Comparison of ENCODE assay signal across 13 cellular contexts in genomic region chr1:225700164-225700740, GRCh38. TPM values are rescaled to one million over a fixed set of nuclear protein-coding genes. Genes with fewer than 3 reads are reported as not detected.
DNase-seq lines count a peak whose midpoint lies in the region; ATAC-seq and TF ChIP-seq lines count a peak whose summit lies in the region.
"Had no signal": no experiment of that assay in that cellular context is flagged by ENCODE, and none has a peak within 500 bp of the region (broad histone marks: within the 10 kb centered on the region; RNA-seq: fewer than 3 reads in every experiment).

No MANE protein-coding gene starts in this region.

- TF ChIP-seq CTCF in cardiac muscle cell (IDR thresholded peaks at IDR 0.05; ENCODE audit: low read depth, low read length) (no peak), body of pancreas (IDR thresholded peaks at IDR 0.05) (no peak), left lung (IDR thresholded peaks at IDR 0.05) (no peak)

- ATAC-seq in Right ventricle myocardium superior (ENCODE audit: poor library complexity) (no peak), body of pancreas (peak; percentile 69), left lung (peak; percentile 74), aorta (ENCODE audit: low FRiP score) (peak; percentile 47)
- ATAC-seq: T-cell had no signal

- H3K36me3 ChIP-seq in cardiac muscle cell (no peaks in the 10 kb centered on the region), body of pancreas (replicated peaks in 1 of 2; ENCODE audit: insufficient read depth in 1 of 2, low read depth in 2 of 2) (no peaks in the 10 kb centered on the region), left lung (no peaks in the 10 kb centered on the region), aorta (ENCODE audit: control insufficient read depth in 1 of 2, insufficient read depth in 2 of 2, low read length in 1 of 2) (no peaks in the 10 kb centered on the region)
- H3K36me3 ChIP-seq: BLaER1 treated with 17β-estradiol and CSF1 and Interleukin-3, amounts not matched to agents 10 nM and 100 nM had no signal

- intact Hi-C loops in Right ventricle myocardium superior (cut with DNase I) (no loop called here), body of pancreas (cut with DNase I) (no loop called here), left lung (cut with DNase I) (no loop called here), aorta (cut with DNase I) (loop anchor here in 1 of 2 donors (5.0 kb wide), 2 partner anchors 37 to 62 kb away; no protein-coding TSS in a partner anchor)
- intact Hi-C loops in activated CD4-positive, alpha-beta T cell treated with anti-CD3 and anti-CD28 coated beads, Interleukin-2, amount 10 ng/mL, durations not matched to agents 24 days and 14 days (cut with micrococcal nuclease): no loop called here

- H3K9me3 ChIP-seq in cardiac muscle cell (ENCODE audit: low read depth): no peaks in the 10 kb centered on the region
- H3K9me3 ChIP-seq in body of pancreas: no peaks in the 10 kb centered on the region
- H3K9me3 ChIP-seq in left lung: no peaks in the 10 kb centered on the region
- H3K9me3 ChIP-seq in aorta (ENCODE audit: control insufficient read depth, low read length): no peaks in the 10 kb centered on the region

- H3K36me3 Mint-ChIP-seq in activated CD4-positive, alpha-beta T cell treated with anti-CD3 and anti-CD28 coated beads, Interleukin-2, amount 10 ng/mL, durations not matched to agents 24 days and 14 days (ENCODE audit: low read depth): no peaks in the 10 kb centered on the region
- H3K36me3 Mint-ChIP-seq: naive B cell, T-cell had no signal

- H3K4me1 ChIP-seq in cardiac muscle cell (ENCODE audit: low read depth) (peaks cover 18% of the 10 kb centered on the region), body of pancreas (peaks cover 45% of the 10 kb centered on the region), left lung (peaks cover 6 to 9% of the 10 kb centered on the region in 2 donors), aorta (ENCODE audit: control insufficient read depth in 1 of 2, insufficient read depth in 2 of 2, low read length in 2 of 2) (peaks cover 6 to 8% of the 10 kb centered on the region in 2 donors)

- WGBS in body of pancreas, 2 donors: 60 to 72% methylated on average over 14 of the region's 14 CpGs
- 19 to 23% methylated on average over 14 of the region's 14 CpGs for WGBS in aorta, 2 donors

- peak in 1 of 2 donors; percentile 97 for DNase-seq in cardiac muscle cell (ENCODE audit: low read depth in 1 of 2, low spot score in 1 of 2)
- DNase-seq in Right ventricle myocardium superior: no peak
- peak in 1 of 4 donors; percentile 18 for DNase-seq in body of pancreas
- DNase-seq in left lung: no peak
- peak in 1 of 2 donors; percentile 53 for DNase-seq in aorta
- DNase-seq in activated CD4-positive, alpha-beta T cell treated with anti-CD3 and anti-CD28 coated beads, Interleukin-2, amount 10 ng/mL, durations not matched to agents 24 days and 14 days: no peak
- no peak for DNase-seq in iPS-NIHi11 (ENCODE audit: low spot score)
- DNase-seq in occipital lobe (lab: John Stamatoyannopoulos, UW): no peak
- DNase-seq: anterior cingulate cortex, naive B cell, T-cell had no signal

- no peak for TF ChIP-seq POLR2A in body of pancreas (IDR thresholded peaks at IDR 0.05)

- H3K9me3 Mint-ChIP-seq in activated CD4-positive, alpha-beta T cell treated with anti-CD3 and anti-CD28 coated beads, Interleukin-2, amount 10 ng/mL, durations not matched to agents 24 days and 14 days: no peaks in the 10 kb centered on the region
- H3K9me3 Mint-ChIP-seq: naive B cell; stimulated activated naive CD8-positive, alpha-beta T cell treated with anti-CD3 and anti-CD28 coated beads, Interleukin-15, Interleukin-2, amounts not matched to agents 100 ng/mL and 50 ng/mL, for 24 hours; T-cell had no signal

- no peak overlapping the region for H3K4me3 Mint-ChIP-seq in activated CD4-positive, alpha-beta T cell treated with anti-CD3 and anti-CD28 coated beads, Interleukin-2, amount 10 ng/mL, durations not matched to agents 24 days and 14 days
- H3K4me3 Mint-ChIP-seq: naive B cell; stimulated activated naive CD8-positive, alpha-beta T cell treated with anti-CD3 and anti-CD28 coated beads, Interleukin-15, Interleukin-2, amounts not matched to agents 100 ng/mL and 50 ng/mL, for 24 hours; T-cell had no signal

- H3K4me1 Mint-ChIP-seq in activated CD4-positive, alpha-beta T cell treated with anti-CD3 and anti-CD28 coated beads, Interleukin-2, amount 10 ng/mL, durations not matched to agents 24 days and 14 days: no peaks in the 10 kb centered on the region
- H3K4me1 Mint-ChIP-seq: naive B cell, T-cell had no signal

- H3K27ac ChIP-seq in cardiac muscle cell: peak overlapping the region; percentile 17
- H3K27ac ChIP-seq in body of pancreas: peak overlapping the region in 2 of 4 donors; percentile 28 to 47
- H3K27ac ChIP-seq in left lung: peak overlapping the region in 1 of 2 donors; percentile 81
- H3K27ac ChIP-seq in aorta (ENCODE audit: low read depth in 1 of 2, low read length in 2 of 2): peak overlapping the region; percentile 91 to 96
- H3K27ac ChIP-seq: BLaER1 treated with 17β-estradiol and CSF1 and Interleukin-3, amounts not matched to agents 10 nM and 100 nM had no signal

- no peak overlapping the region for H3K27ac Mint-ChIP-seq in activated CD4-positive, alpha-beta T cell treated with anti-CD3 and anti-CD28 coated beads, Interleukin-2, amount 10 ng/mL, durations not matched to agents 24 days and 14 days
- H3K27ac Mint-ChIP-seq: stimulated activated naive CD8-positive, alpha-beta T cell treated with anti-CD3 and anti-CD28 coated beads, Interleukin-15, Interleukin-2, amounts not matched to agents 100 ng/mL and 50 ng/mL, for 24 hours; T-cell had no signal

- peaks cover 7% of the 10 kb centered on the region for H3K27me3 Mint-ChIP-seq in activated CD4-positive, alpha-beta T cell treated with anti-CD3 and anti-CD28 coated beads, Interleukin-2, amount 10 ng/mL, durations not matched to agents 24 days and 14 days
- H3K27me3 Mint-ChIP-seq: naive B cell; stimulated activated naive CD8-positive, alpha-beta T cell treated with anti-CD3 and anti-CD28 coated beads, Interleukin-15, Interleukin-2, amounts not matched to agents 100 ng/mL and 50 ng/mL, for 24 hours; T-cell had no signal

- no peak overlapping the region for H3K4me3 ChIP-seq in cardiac muscle cell
- H3K4me3 ChIP-seq in body of pancreas: no peak overlapping the region
- no peak overlapping the region for H3K4me3 ChIP-seq in left lung
- H3K4me3 ChIP-seq in aorta (ENCODE audit: low read length in 2 of 2): peak overlapping the region in 1 of 2 donors; percentile 18
- H3K4me3 ChIP-seq: BLaER1 treated with 17β-estradiol and CSF1 and Interleukin-3, amounts not matched to agents 10 nM and 100 nM had no signal

- no peaks in the 10 kb centered on the region for H3K27me3 ChIP-seq in cardiac muscle cell
- H3K27me3 ChIP-seq in body of pancreas: no peaks in the 10 kb centered on the region
- no peaks in the 10 kb centered on the region for H3K27me3 ChIP-seq in left lung
- no peaks in the 10 kb centered on the region for H3K27me3 ChIP-seq in aorta (ENCODE audit: control insufficient read depth in 1 of 2, insufficient read depth in 2 of 2, low read length in 1 of 2)
- H3K27me3 ChIP-seq: BLaER1 treated with 17β-estradiol and CSF1 and Interleukin-3, amounts not matched to agents 10 nM and 100 nM had no signal

RNA-seq across cellular contexts. Expression of gene ENAH, which starts 47.3 kb away (rescaled TPM):
- 50.8 and 124 TPM in 2 replicates for total RNA-seq in cardiac muscle cell
- polyA plus RNA-seq in cardiac muscle cell: 46.4 and 66.6 TPM in 2 replicates
- 70.4 TPM for total RNA-seq in Right ventricle myocardium superior
- total RNA-seq in body of pancreas: 10 to 100 TPM; 21.1 to 28.8 TPM
- 100 to 1,000 TPM; 106 to 142 TPM for total RNA-seq in left lung
- 100 to 1,000 TPM; 148 to 415 TPM for total RNA-seq in aorta
- polyA plus RNA-seq in aorta: 10 to 100 TPM; 47.3 to 82.1 TPM
- 0.33 TPM in 1 of 2 replicates, not detected in the other for total RNA-seq in activated CD4-positive, alpha-beta T cell treated with anti-CD3 and anti-CD28 coated beads, Interleukin-2, amount 10 ng/mL, durations not matched to agents 24 days and 14 days
- total RNA-seq in occipital lobe: 73.5 TPM

Comparison
In these comparisons a context has a peak if more than half of its experiments do, and no peak if none do; other contexts are left out.
1. RNA of gene ENAH, which starts 47.3 kb away (total RNA-seq): 148 to 415 TPM in aorta, 106 to 142 TPM in left lung, 50.8 to 124 TPM in cardiac muscle cell, 73.5 TPM in occipital lobe (single experiment), 70.4 TPM in Right ventricle myocardium superior (single experiment) and 21.1 to 28.8 TPM in body of pancreas; 0.33 TPM in activated CD4-positive, alpha-beta T cell treated with anti-CD3 and anti-CD28 coated beads, Interleukin-2, amount 10 ng/mL, durations not matched to agents 24 days and 14 days; every median in the first group is over 10 times any median in the second.